ENCODE assay signal across 1 cellular context in the genomic region with DNA sequence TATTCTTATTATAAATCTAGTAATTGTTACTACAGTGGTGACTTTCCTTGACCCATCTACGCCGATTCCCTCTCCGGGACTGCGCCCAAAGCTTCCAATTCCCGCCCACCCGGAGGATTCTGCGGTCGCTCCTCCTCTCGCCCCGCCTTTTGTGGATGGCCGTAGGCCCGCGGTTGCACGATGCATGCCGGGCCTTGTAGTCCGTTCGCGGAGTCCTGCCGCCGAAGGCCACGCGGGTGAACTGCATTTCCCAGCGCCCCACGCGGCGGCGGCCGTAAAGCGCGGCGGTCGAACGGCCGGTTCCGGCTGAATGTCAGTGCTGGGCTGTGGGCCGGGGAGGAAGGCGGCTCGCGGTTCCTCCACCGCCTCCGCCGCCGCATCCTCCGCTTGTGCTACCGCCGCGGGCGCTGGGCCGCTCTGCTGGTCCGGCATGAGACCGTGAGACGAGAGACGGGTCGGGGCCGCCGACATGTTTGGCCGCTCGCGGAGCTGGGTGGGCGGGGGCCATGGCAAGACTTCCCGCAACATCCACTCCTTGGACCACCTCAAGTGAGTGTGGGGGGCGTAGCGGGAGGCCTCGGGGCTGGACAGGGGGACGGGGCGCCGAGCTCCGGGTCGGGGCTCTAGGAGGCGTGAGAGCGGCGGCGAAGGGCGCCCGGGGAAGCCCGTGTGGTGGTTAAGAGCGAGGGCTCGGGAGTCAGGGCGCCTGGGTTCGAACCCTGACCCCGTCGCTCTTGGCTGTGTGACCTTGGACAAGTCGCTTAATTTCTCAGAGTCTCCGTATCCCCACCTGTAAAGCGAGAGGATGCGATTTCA.
TF ChIP-seq lines count a peak whose summit lies in the region.

A gene with protein sequence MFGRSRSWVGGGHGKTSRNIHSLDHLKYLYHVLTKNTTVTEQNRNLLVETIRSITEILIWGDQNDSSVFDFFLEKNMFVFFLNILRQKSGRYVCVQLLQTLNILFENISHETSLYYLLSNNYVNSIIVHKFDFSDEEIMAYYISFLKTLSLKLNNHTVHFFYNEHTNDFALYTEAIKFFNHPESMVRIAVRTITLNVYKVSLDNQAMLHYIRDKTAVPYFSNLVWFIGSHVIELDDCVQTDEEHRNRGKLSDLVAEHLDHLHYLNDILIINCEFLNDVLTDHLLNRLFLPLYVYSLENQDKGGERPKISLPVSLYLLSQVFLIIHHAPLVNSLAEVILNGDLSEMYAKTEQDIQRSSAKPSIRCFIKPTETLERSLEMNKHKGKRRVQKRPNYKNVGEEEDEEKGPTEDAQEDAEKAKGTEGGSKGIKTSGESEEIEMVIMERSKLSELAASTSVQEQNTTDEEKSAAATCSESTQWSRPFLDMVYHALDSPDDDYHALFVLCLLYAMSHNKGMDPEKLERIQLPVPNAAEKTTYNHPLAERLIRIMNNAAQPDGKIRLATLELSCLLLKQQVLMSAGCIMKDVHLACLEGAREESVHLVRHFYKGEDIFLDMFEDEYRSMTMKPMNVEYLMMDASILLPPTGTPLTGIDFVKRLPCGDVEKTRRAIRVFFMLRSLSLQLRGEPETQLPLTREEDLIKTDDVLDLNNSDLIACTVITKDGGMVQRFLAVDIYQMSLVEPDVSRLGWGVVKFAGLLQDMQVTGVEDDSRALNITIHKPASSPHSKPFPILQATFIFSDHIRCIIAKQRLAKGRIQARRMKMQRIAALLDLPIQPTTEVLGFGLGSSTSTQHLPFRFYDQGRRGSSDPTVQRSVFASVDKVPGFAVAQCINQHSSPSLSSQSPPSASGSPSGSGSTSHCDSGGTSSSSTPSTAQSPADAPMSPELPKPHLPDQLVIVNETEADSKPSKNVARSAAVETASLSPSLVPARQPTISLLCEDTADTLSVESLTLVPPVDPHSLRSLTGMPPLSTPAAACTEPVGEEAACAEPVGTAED (plus strand): TSS at position 316 of the 816 bp plus-strand sequence. CDS start 154 bp downstream, at position 470.

TF ChIP-seq in HepG2, 621 proteins besides CTCF, POLR2A, EP300 and RAD21 (continued from another document and continues in another):
- TF ChIP-seq MEIS1 (CRISPR knock-in tag; IDR thresholded peaks at IDR 0.05; ENCODE audit: borderline replicate concordance) (peak; percentile 99), ZNF629 (CRISPR knock-in tag; conservative IDR thresholded peaks at IDR 0.05) (no peak), TBP (CRISPR knock-in tag; IDR thresholded peaks at IDR 0.05) (peak; percentile 100), HCFC1 (IDR thresholded peaks at IDR 0.05; ENCODE audit: low read depth, low read length) (peak; percentile 100), ZNF33A (CRISPR knock-in tag; IDR thresholded peaks at IDR 0.05; ENCODE audit: borderline replicate concordance) (no peak), HNRNPLL (IDR thresholded peaks at IDR 0.05; ENCODE audit: low read depth, low read length, poor library complexity, severe bottlenecking) (peak; percentile 98), SPEN (CRISPR knock-in tag; IDR thresholded peaks at IDR 0.05; ENCODE audit: low read depth) (peak; percentile 100), ZNF468 (CRISPR knock-in tag; IDR thresholded peaks at IDR 0.05) (no peak), NFE2L2 (IDR thresholded peaks at IDR 0.05; ENCODE audit: low read length) (no peak), ZNF761 (CRISPR knock-in tag; conservative IDR thresholded peaks at IDR 0.05) (0 out of 2 replicates have a peak, but pooled peaks have one; percentile 38), PLRG1 (conservative IDR thresholded peaks at IDR 0.05) (no peak), NONO (IDR thresholded peaks at IDR 0.05) (no peak), NONO (CRISPR knock-in tag; conservative IDR thresholded peaks at IDR 0.05) (peak; percentile 94), HOXA7 (CRISPR knock-in tag; IDR thresholded peaks at IDR 0.05) (no peak), ASH2L (IDR thresholded peaks at IDR 0.05; ENCODE audit: insufficient read length, low read depth, low read length) (peak; percentile 97), SMAD9 (CRISPR knock-in tag; IDR thresholded peaks at IDR 0.05) (no peak), CBX5 (CRISPR knock-in tag; IDR thresholded peaks at IDR 0.05; ENCODE audit: borderline replicate concordance) (peak; percentile 98), IRF2 (CRISPR knock-in tag; IDR thresholded peaks at IDR 0.05) (peak; percentile 100), KLF16 (CRISPR knock-in tag; IDR thresholded peaks at IDR 0.05) (peak in 1 of 2 experiments; percentile 96; a peak in 2 of 4 replicates), ZNF251 (CRISPR knock-in tag; IDR thresholded peaks at IDR 0.05) (0 out of 2 replicates have a peak, but pooled peaks have one; percentile 73), ZFP36L2 (CRISPR knock-in tag; IDR thresholded peaks at IDR 0.05) (peak; percentile 69; the same call in 1 of the 2 replicates), JUND (CRISPR knock-in tag; IDR thresholded peaks at IDR 0.05) (no peak), ZNF562 (CRISPR knock-in tag; IDR thresholded peaks at IDR 0.05; ENCODE audit: borderline replicate concordance) (no peak), HMG20A (CRISPR knock-in tag; IDR thresholded peaks at IDR 0.05; ENCODE audit: borderline replicate concordance) (peak; percentile 30; the same call in 1 of the 2 replicates), ZNF333 (CRISPR knock-in tag; IDR thresholded peaks at IDR 0.05; ENCODE audit: borderline replicate concordance) (peak; percentile 83; the same call in 1 of the 2 replicates), MTA3 (CRISPR knock-in tag; IDR thresholded peaks at IDR 0.05) (no peak), NR2C2 (CRISPR knock-in tag; IDR thresholded peaks at IDR 0.05; ENCODE audit: borderline replicate concordance) (peak; percentile 94), SALL2 (CRISPR knock-in tag; IDR thresholded peaks at IDR 0.05) (peak; percentile 97)
- TF ChIP-seq, protein P1, sequence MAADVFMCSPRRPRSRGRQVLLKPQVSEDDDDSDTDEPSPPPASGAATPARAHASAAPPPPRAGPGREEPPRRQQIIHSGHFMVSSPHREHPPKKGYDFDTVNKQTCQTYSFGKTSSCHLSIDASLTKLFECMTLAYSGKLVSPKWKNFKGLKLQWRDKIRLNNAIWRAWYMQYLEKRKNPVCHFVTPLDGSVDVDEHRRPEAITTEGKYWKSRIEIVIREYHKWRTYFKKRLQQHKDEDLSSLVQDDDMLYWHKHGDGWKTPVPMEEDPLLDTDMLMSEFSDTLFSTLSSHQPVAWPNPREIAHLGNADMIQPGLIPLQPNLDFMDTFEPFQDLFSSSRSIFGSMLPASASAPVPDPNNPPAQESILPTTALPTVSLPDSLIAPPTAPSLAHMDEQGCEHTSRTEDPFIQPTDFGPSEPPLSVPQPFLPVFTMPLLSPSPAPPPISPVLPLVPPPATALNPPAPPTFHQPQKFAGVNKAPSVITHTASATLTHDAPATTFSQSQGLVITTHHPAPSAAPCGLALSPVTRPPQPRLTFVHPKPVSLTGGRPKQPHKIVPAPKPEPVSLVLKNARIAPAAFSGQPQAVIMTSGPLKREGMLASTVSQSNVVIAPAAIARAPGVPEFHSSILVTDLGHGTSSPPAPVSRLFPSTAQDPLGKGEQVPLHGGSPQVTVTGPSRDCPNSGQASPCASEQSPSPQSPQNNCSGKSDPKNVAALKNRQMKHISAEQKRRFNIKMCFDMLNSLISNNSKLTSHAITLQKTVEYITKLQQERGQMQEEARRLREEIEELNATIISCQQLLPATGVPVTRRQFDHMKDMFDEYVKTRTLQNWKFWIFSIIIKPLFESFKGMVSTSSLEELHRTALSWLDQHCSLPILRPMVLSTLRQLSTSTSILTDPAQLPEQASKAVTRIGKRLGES (CRISPR knock-in tag; IDR thresholded peaks at IDR 0.05; ENCODE audit: borderline replicate concordance): no peak; the same call in 1 of the 2 replicates
- TF ChIP-seq, protein P2, sequence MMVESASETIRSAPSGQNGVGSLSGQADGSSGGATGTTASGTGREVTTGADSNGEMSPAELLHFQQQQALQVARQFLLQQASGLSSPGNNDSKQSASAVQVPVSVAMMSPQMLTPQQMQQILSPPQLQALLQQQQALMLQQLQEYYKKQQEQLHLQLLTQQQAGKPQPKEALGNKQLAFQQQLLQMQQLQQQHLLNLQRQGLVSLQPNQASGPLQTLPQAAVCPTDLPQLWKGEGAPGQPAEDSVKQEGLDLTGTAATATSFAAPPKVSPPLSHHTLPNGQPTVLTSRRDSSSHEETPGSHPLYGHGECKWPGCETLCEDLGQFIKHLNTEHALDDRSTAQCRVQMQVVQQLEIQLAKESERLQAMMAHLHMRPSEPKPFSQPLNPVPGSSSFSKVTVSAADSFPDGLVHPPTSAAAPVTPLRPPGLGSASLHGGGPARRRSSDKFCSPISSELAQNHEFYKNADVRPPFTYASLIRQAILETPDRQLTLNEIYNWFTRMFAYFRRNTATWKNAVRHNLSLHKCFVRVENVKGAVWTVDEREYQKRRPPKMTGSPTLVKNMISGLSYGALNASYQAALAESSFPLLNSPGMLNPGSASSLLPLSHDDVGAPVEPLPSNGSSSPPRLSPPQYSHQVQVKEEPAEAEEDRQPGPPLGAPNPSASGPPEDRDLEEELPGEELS (CRISPR knock-in tag; IDR thresholded peaks at IDR 0.05): peak; percentile 54; the same call in 1 of the 2 replicates
- TF ChIP-seq, protein P3, sequence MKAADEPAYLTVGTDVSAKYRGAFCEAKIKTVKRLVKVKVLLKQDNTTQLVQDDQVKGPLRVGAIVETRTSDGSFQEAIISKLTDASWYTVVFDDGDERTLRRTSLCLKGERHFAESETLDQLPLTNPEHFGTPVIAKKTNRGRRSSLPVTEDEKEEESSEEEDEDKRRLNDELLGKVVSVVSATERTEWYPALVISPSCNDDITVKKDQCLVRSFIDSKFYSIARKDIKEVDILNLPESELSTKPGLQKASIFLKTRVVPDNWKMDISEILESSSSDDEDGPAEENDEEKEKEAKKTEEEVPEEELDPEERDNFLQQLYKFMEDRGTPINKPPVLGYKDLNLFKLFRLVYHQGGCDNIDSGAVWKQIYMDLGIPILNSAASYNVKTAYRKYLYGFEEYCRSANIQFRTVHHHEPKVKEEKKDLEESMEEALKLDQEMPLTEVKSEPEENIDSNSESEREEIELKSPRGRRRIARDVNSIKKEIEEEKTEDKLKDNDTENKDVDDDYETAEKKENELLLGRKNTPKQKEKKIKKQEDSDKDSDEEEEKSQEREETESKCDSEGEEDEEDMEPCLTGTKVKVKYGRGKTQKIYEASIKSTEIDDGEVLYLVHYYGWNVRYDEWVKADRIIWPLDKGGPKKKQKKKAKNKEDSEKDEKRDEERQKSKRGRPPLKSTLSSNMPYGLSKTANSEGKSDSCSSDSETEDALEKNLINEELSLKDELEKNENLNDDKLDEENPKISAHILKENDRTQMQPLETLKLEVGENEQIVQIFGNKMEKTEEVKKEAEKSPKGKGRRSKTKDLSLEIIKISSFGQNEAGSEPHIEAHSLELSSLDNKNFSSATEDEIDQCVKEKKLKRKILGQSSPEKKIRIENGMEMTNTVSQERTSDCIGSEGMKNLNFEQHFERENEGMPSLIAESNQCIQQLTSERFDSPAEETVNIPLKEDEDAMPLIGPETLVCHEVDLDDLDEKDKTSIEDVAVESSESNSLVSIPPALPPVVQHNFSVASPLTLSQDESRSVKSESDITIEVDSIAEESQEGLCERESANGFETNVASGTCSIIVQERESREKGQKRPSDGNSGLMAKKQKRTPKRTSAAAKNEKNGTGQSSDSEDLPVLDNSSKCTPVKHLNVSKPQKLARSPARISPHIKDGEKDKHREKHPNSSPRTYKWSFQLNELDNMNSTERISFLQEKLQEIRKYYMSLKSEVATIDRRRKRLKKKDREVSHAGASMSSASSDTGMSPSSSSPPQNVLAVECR (CRISPR knock-in tag; IDR thresholded peaks at IDR 0.05; ENCODE audit: borderline replicate concordance): peak; percentile 100
- TF ChIP-seq, protein P4, sequence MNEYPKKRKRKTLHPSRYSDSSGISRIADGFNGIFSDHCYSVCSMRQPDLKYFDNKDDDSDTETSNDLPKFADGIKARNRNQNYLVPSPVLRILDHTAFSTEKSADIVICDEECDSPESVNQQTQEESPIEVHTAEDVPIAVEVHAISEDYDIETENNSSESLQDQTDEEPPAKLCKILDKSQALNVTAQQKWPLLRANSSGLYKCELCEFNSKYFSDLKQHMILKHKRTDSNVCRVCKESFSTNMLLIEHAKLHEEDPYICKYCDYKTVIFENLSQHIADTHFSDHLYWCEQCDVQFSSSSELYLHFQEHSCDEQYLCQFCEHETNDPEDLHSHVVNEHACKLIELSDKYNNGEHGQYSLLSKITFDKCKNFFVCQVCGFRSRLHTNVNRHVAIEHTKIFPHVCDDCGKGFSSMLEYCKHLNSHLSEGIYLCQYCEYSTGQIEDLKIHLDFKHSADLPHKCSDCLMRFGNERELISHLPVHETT (CRISPR knock-in tag; conservative IDR thresholded peaks at IDR 0.05): peak; percentile 96
- TF ChIP-seq, protein P5, sequence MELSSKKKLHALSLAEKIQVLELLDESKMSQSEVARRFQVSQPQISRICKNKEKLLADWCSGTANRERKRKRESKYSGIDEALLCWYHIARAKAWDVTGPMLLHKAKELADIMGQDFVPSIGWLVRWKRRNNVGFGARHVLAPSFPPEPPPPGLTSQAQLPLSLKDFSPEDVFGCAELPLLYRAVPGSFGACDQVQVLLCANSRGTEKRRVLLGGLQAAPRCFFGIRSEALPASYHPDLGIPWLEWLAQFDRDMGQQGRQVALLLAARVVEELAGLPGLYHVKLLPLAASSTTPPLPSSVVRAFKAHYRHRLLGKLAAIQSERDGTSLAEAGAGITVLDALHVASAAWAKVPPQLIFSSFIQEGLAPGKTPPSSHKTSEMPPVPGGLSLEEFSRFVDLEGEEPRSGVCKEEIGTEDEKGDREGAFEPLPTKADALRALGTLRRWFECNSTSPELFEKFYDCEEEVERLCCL (CRISPR knock-in tag; IDR thresholded peaks at IDR 0.05; ENCODE audit: borderline replicate concordance): no peak
- TF ChIP-seq, protein P6, sequence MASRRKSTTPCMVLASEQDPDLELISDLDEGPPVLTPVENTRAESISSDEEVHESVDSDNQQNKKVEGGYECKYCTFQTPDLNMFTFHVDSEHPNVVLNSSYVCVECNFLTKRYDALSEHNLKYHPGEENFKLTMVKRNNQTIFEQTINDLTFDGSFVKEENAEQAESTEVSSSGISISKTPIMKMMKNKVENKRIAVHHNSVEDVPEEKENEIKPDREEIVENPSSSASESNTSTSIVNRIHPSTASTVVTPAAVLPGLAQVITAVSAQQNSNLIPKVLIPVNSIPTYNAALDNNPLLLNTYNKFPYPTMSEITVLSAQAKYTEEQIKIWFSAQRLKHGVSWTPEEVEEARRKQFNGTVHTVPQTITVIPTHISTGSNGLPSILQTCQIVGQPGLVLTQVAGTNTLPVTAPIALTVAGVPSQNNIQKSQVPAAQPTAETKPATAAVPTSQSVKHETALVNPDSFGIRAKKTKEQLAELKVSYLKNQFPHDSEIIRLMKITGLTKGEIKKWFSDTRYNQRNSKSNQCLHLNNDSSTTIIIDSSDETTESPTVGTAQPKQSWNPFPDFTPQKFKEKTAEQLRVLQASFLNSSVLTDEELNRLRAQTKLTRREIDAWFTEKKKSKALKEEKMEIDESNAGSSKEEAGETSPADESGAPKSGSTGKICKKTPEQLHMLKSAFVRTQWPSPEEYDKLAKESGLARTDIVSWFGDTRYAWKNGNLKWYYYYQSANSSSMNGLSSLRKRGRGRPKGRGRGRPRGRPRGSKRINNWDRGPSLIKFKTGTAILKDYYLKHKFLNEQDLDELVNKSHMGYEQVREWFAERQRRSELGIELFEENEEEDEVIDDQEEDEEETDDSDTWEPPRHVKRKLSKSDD (CRISPR knock-in tag; IDR thresholded peaks at IDR 0.05; ENCODE audit: low read depth): peak; percentile 78; the same call in 1 of the 2 replicates
